23 cellular contexts compared by ENCODE assay signal in the genomic region with DNA sequence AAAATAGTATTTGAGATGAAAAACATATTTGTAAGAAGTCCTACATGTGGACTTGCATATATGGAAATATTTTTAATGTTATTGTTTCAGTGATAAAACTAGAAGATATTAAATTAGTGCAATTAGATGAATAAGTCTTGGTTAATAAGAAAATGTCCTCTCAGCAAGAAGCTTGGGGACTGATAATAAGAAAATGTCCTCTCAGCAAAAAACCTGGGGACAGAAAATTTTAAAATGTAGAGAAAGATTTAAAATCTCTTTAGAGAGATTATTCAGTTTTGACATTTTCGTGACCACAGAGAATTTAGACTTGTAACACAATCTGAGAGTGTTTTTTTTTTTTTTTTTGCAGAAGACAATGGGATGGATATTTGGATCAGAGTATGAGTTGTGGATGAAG.
"Had no signal": no experiment of that assay in that cellular context is flagged by ENCODE, and none has a peak within 500 bp of the region (broad histone marks: within the 10 kb centered on the region; RNA-seq: fewer than 3 reads in every experiment).

No MANE protein-coding gene starts in this region.

- H3K36me3 ChIP-seq: left ventricle myocardium inferior, ovary, right atrium auricular region, suprapubic skin, thoracic aorta, tibial artery, upper lobe of right lung had no signal

- H3K27me3 Mint-ChIP-seq: naive thymus-derived CD4-positive, alpha-beta T cell; natural killer cell treated with Interleukin-12 subunit alpha and Interleukin-12 subunit beta and Interleukin-15 and Interleukin-18, amount 100 ng/mL, for 72 hours; stimulated activated naive B cell treated with anti-CD40 and anti-IgM and Interleukin-4, amounts not matched to agents 10 μg/mL and 1 μg/mL and 100 μg/mL, for 72 hours; stimulated activated naive CD8-positive, alpha-beta T cell treated with anti-CD3 and anti-CD28 coated beads, Interleukin-15, Interleukin-2, amounts not matched to agents 100 ng/mL and 50 ng/mL, for 24 hours had no signal

- H3K4me1 ChIP-seq: left ventricle myocardium inferior, right atrium auricular region, suprapubic skin, tibial artery, upper lobe of right lung had no signal

- H3K9me3 ChIP-seq: left ventricle myocardium inferior, ovary, right atrium auricular region, suprapubic skin, thoracic aorta, tibial artery, upper lobe of right lung had no signal

- H3K4me3 ChIP-seq: left ventricle myocardium inferior, lung, ovary, right atrium auricular region, skin epidermis, suprapubic skin, thoracic aorta, tibial artery, upper lobe of right lung had no signal

- ATAC-seq: naive thymus-derived CD4-positive, alpha-beta T cell; natural killer cell treated with Interleukin-12 subunit alpha and Interleukin-12 subunit beta and Interleukin-15 and Interleukin-18, amount 100 ng/mL, for 72 hours; sciatic nerve; stimulated activated naive B cell treated with anti-CD40 and anti-IgM and Interleukin-4, amounts not matched to agents 10 μg/mL and 1 μg/mL and 100 μg/mL, for 72 hours; upper lobe of right lung had no signal

- H3K36me3 Mint-ChIP-seq: natural killer cell treated with Interleukin-12 subunit alpha and Interleukin-12 subunit beta and Interleukin-15 and Interleukin-18, amount 100 ng/mL, for 72 hours had no signal

- H3K9me3 Mint-ChIP-seq: immature natural killer cell; natural killer cell treated with Interleukin-12 subunit alpha and Interleukin-12 subunit beta and Interleukin-15 and Interleukin-18, amount 100 ng/mL, for 72 hours had no signal

- DNase-seq: hypothalamus; immature natural killer cell; left ventricle myocardium inferior; naive thymus-derived CD4-positive, alpha-beta T cell; ovary; stimulated activated CD4-positive, alpha-beta T cell treated with anti-CD3 and anti-CD28 coated beads, Interleukin-12 subunit alpha, Interleukin-12 subunit beta, amount 100 ng/mL, for 4 hours; stimulated activated CD4-positive, alpha-beta T cell treated with anti-CD3 and anti-CD28 coated beads, Interleukin-15, amount 100 ng/mL, for 24 hours; stimulated activated CD4-positive, alpha-beta T cell treated with anti-CD3 and anti-CD28 coated beads, Interleukin-2, amount 100 ng/mL, for 24 hours; stimulated activated CD4-positive, alpha-beta T cell treated with anti-CD3 and anti-CD28 coated beads, Interleukin-4, amount 100 ng/mL, for 1 hour; stimulated activated naive B cell treated with anti-CD40 and anti-IgM and Interleukin-4, amounts not matched to agents 10 μg/mL and 1 μg/mL and 100 μg/mL, for 72 hours; tibial artery; trophoblast cell; upper lobe of right lung had no signal

- H3K27me3 ChIP-seq: ovary, right atrium auricular region, suprapubic skin, tibial artery, upper lobe of right lung had no signal

- FAIRE-seq: urothelium cell line had no signal

- H3K4me1 Mint-ChIP-seq: immature natural killer cell had no signal

- H3K4me3 Mint-ChIP-seq: immature natural killer cell; mesothelial cell of epicardium; naive thymus-derived CD4-positive, alpha-beta T cell; natural killer cell treated with Interleukin-12 subunit alpha and Interleukin-12 subunit beta and Interleukin-15 and Interleukin-18, amount 100 ng/mL, for 72 hours; stimulated activated naive B cell treated with anti-CD40 and anti-IgM and Interleukin-4, amounts not matched to agents 10 μg/mL and 1 μg/mL and 100 μg/mL, for 72 hours; stimulated activated naive CD8-positive, alpha-beta T cell treated with anti-CD3 and anti-CD28 coated beads, Interleukin-15, Interleukin-2, amounts not matched to agents 100 ng/mL and 50 ng/mL, for 24 hours had no signal

- H3K27ac ChIP-seq: left ventricle myocardium inferior, ovary, right atrium auricular region, skin epidermis, suprapubic skin, thoracic aorta, tibial artery, upper lobe of right lung had no signal
